Comparison of ENCODE assay signal across 17 cellular contexts in the genomic region with DNA sequence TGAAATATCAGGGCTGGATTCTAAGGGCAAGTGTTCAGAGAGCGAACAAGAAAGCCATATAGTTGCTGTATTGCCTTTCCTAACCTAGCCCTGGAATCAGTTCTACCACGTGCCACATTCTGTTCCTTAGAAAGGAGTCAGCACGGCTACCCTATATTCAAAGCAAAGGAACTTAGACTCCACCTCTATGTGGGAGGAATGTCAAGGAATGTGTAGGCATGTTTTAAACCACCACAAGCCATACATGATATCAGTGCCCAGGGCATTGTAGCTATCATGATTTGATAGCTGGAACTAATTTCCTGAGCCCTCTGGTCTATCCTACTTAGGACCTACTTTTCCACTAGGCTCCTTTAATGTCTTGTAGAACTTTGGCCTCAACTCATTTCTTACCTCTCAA. TPM values are rescaled to one million over a fixed set of nuclear protein-coding genes. Genes with fewer than 3 reads are reported as not detected.
DNase-seq lines count a peak whose midpoint lies in the region; ATAC-seq, FAIRE-seq and TF ChIP-seq lines count a peak whose summit lies in the region.
"Had no signal": no experiment of that assay in that cellular context is flagged by ENCODE, and none has a peak within 500 bp of the region (broad histone marks: within the 10 kb centered on the region; RNA-seq: fewer than 3 reads in every experiment).

No MANE protein-coding gene starts in this region.

- no peak for TF ChIP-seq RAD21 in HepG2 (CRISPR knock-in tag; IDR thresholded peaks at IDR 0.05)

- peaks cover 15% of the 10 kb centered on the region for H3F3A ChIP-seq in smooth muscle cell (ENCODE audit: low read depth)

- H3K4me1 Mint-ChIP-seq in CD8-positive, alpha-beta memory T cell, result peaks cover 37 to 47% (median 43%) of the 10 kb centered on the region in 3 donors
- H3K4me1 Mint-ChIP-seq in activated CD4-positive, alpha-beta memory T cell treated with anti-CD3 and anti-CD28 coated beads, Interleukin-2, amount 10 ng/mL, durations not matched to agents 7 days and 5 days, result peaks cover 45% of the 10 kb centered on the region
- H3K4me1 Mint-ChIP-seq in mesothelial cell of epicardium, result peaks cover 28% of the 10 kb centered on the region

- CTCF ChIA-PET in CD8-positive, alpha-beta memory T cell (lab: Charles Lee), result interaction anchor here (1.2 to 1.4 kb wide), 2 partner anchors 39 to 170 kb away, joined by 3 to 5 read pairs; a partner anchor contains a TSS
- CTCF ChIA-PET in activated CD4-positive, alpha-beta memory T cell treated with anti-CD3 and anti-CD28 coated beads, Interleukin-2, amount 10 ng/mL, durations not matched to agents 7 days and 5 days (lab: Charles Lee), result no interaction called here
- CTCF ChIA-PET in HepG2 (lab: Yijun Ruan, JAX; ENCODE audit: low intra/inter-chr PET ratio, low total read pairs), result no interaction called here

- intact Hi-C loops in HepG2 (cut with micrococcal nuclease; ENCODE audit: unreplicated experiment), result no loop called here

- H3K27me3 ChIP-seq in BLaER1 (no peaks in the 10 kb centered on the region), smooth muscle cell (ENCODE audit: low read depth) (no peaks in the 10 kb centered on the region), HepG2 (ENCODE audit: control insufficient read depth in 1 of 2, insufficient read depth in 2 of 2, low read length in 2 of 2) (no peaks in the 10 kb centered on the region; a peak in 1 of 5 replicates)
- H3K27me3 ChIP-seq in CD8-positive, alpha-beta memory T cell (ENCODE audit: insufficient read depth, low read length, poor library complexity, severe bottlenecking), result no peaks in the 10 kb centered on the region
- H3K27me3 ChIP-seq: foreskin keratinocyte had no signal

- no peak for ATAC-seq in HepG2
- ATAC-seq: foreskin keratinocyte had no signal

- DNase-seq in CD8-positive, alpha-beta memory T cell, result no peak
- no peak for DNase-seq in activated CD4-positive, alpha-beta memory T cell treated with anti-CD3 and anti-CD28 coated beads, Interleukin-2, amount 10 ng/mL, durations not matched to agents 7 days and 5 days
- DNase-seq in mesothelial cell of epicardium (ENCODE audit: low spot score in 2 of 2, unreplicated experiment in 2 of 2), result no peak
- DNase-seq in mucosa of gallbladder (ENCODE audit: low spot score), result no peak
- DNase-seq in iPS-NIHi11 (ENCODE audit: low spot score), result no peak
- no peak for DNase-seq in smooth muscle cell (lab: John Stamatoyannopoulos, UW; ENCODE audit: unreplicated experiment)
- DNase-seq in HepG2 (ENCODE audit: low spot score), result no peak
- DNase-seq: activated CD4-positive, alpha-beta T cell treated with anti-CD3 and anti-CD28 coated beads, Interleukin-2, amount 50 U/mL, for 4 hours; AML-193; central memory CD4-positive, alpha-beta T cell; foreskin keratinocyte; NCI-H2107; nucleus accumbens; RPMI8226 had no signal

- TF ChIP-seq POLR2A in HepG2 (IDR thresholded peaks at IDR 0.05; ENCODE audit: insufficient read depth in 1 of 2, low read depth in 2 of 2, low read length in 2 of 2), result no peak

- H2AFZ ChIP-seq in smooth muscle cell (ENCODE audit: low read depth) (no peak overlapping the region), HepG2 (ENCODE audit: low read length) (no peak overlapping the region)

- peaks cover 56% of the 10 kb centered on the region for H3K4me1 ChIP-seq in BLaER1
- peaks cover 42% of the 10 kb centered on the region for H3K4me1 ChIP-seq in CD8-positive, alpha-beta memory T cell (ENCODE audit: insufficient read depth, low read length)
- H3K4me1 ChIP-seq in smooth muscle cell (ENCODE audit: low read depth), result peaks cover 26% of the 10 kb centered on the region
- peaks cover 30% of the 10 kb centered on the region for H3K4me1 ChIP-seq in HepG2 (ENCODE audit: insufficient read depth, low read length)

- peaks cover 0 to 25% (median 0%) of the 10 kb centered on the region in 3 donors for H3K36me3 Mint-ChIP-seq in CD8-positive, alpha-beta memory T cell
- H3K36me3 Mint-ChIP-seq in activated CD4-positive, alpha-beta memory T cell treated with anti-CD3 and anti-CD28 coated beads, Interleukin-2, amount 10 ng/mL, durations not matched to agents 7 days and 5 days (ENCODE audit: low read depth), result peaks cover 18% of the 10 kb centered on the region
- peaks cover 1% of the 10 kb centered on the region for H3K36me3 Mint-ChIP-seq in mesothelial cell of epicardium

- no peak overlapping the region for H3K9ac ChIP-seq in BLaER1
- H3K9ac ChIP-seq in smooth muscle cell (ENCODE audit: low read depth), result no peak overlapping the region
- no peak overlapping the region for H3K9ac ChIP-seq in HepG2 (ENCODE audit: insufficient read depth, low read depth, low read length)

- H3K9me3 ChIP-seq in BLaER1 (no peaks in the 10 kb centered on the region), smooth muscle cell (replicated peaks; ENCODE audit: low read depth) (no peaks in the 10 kb centered on the region), HepG2 (ENCODE audit: low read length) (no peaks in the 10 kb centered on the region)
- no peaks in the 10 kb centered on the region for H3K9me3 ChIP-seq in CD8-positive, alpha-beta memory T cell (ENCODE audit: low read length)

- POLR2A ChIA-PET in CD8-positive, alpha-beta memory T cell (lab: Charles Lee), result no interaction called here
- POLR2A ChIA-PET in activated CD4-positive, alpha-beta memory T cell treated with anti-CD3 and anti-CD28 coated beads, Interleukin-2, amount 10 ng/mL, durations not matched to agents 7 days and 5 days (lab: Charles Lee), result interaction anchor here (1.1 kb wide), 1 partner anchor 202 kb away, joined by 3 read pairs; no protein-coding TSS in a partner anchor
- POLR2A ChIA-PET in HepG2 (lab: Yijun Ruan, JAX), result no interaction called here

- peaks cover 22% of the 10 kb centered on the region for H4K20me1 ChIP-seq in BLaER1
- no peaks in the 10 kb centered on the region for H4K20me1 ChIP-seq in smooth muscle cell (ENCODE audit: low read depth)
- H4K20me1 ChIP-seq in HepG2 (ENCODE audit: insufficient read depth, low read length), result no peaks in the 10 kb centered on the region

- peaks cover 22% of the 10 kb centered on the region for H3K79me2 ChIP-seq in smooth muscle cell (ENCODE audit: low read depth)
- H3K79me2 ChIP-seq in HepG2 (ENCODE audit: insufficient read depth, low read length), result peaks cover 29% of the 10 kb centered on the region

- BruUV-seq in HepG2 (replicated peaks; lab: Mats Ljungman, UMichigan), result no TSS peak

- 86% methylated on average over 3 of the region's 3 CpGs for WGBS in smooth muscle cell (ENCODE audit: low lambda C conversion rate)
- 100% methylated on average over 3 of the region's 3 CpGs for WGBS in HepG2 (ENCODE audit: low lambda C conversion rate)

- no peak for FAIRE-seq in HepG2 (lab: Jason Lieb, UNC)
- FAIRE-seq: H54 had no signal

- H3K27ac ChIP-seq in BLaER1, result peak overlapping the region; percentile 98; the same call in 1 of the 2 replicates
- H3K27ac ChIP-seq in CD8-positive, alpha-beta memory T cell (ENCODE audit: low read depth, low read length), result no peak overlapping the region
- H3K27ac ChIP-seq in smooth muscle cell (ENCODE audit: low read depth), result no peak overlapping the region
- H3K27ac ChIP-seq in HepG2 (ENCODE audit: extremely low read length, insufficient read depth, low read length), result no peak overlapping the region
- H3K27ac ChIP-seq: foreskin keratinocyte had no signal

- H3K27me3 Mint-ChIP-seq in CD8-positive, alpha-beta memory T cell, result peaks cover 0 to 4% of the 10 kb centered on the region in 2 donors
- no peaks in the 10 kb centered on the region for H3K27me3 Mint-ChIP-seq in activated CD4-positive, alpha-beta memory T cell treated with anti-CD3 and anti-CD28 coated beads, Interleukin-2, amount 10 ng/mL, durations not matched to agents 7 days and 5 days
- no peaks in the 10 kb centered on the region for H3K27me3 Mint-ChIP-seq in mesothelial cell of epicardium (ENCODE audit: low read depth)

- H3K36me3 ChIP-seq in BLaER1 (peaks cover 13% of the 10 kb centered on the region), smooth muscle cell (ENCODE audit: low read depth) (no peaks in the 10 kb centered on the region), HepG2 (replicated peaks in 1 of 2; ENCODE audit: control insufficient read depth in 1 of 2, insufficient read depth in 2 of 2, low read length in 2 of 2) (peaks cover 0 to 3% of the 10 kb centered on the region in 2 experiments; a peak in 2 of 5 replicates)
- H3K36me3 ChIP-seq in CD8-positive, alpha-beta memory T cell (ENCODE audit: insufficient read depth, low read length), result no peaks in the 10 kb centered on the region

- H3K9me3 Mint-ChIP-seq in CD8-positive, alpha-beta memory T cell, result no peaks in the 10 kb centered on the region
- no peaks in the 10 kb centered on the region for H3K9me3 Mint-ChIP-seq in activated CD4-positive, alpha-beta memory T cell treated with anti-CD3 and anti-CD28 coated beads, Interleukin-2, amount 10 ng/mL, durations not matched to agents 7 days and 5 days
- H3K9me3 Mint-ChIP-seq in mesothelial cell of epicardium, result no peaks in the 10 kb centered on the region

- in situ Hi-C loops in HepG2 (cut with HindIII; ENCODE audit: extremely low pct_ligation_motif_present, low pct_unique_long_range_greater_than_20kb), result no loop called here

- TF ChIP-seq CTCF in mesothelial cell of epicardium (IDR thresholded peaks at IDR 0.05; ENCODE audit: unreplicated experiment), result no peak
- TF ChIP-seq CTCF in smooth muscle cell (IDR thresholded peaks at IDR 0.05; ENCODE audit: borderline replicate concordance, insufficient read depth, poor library complexity, severe bottlenecking), result no peak
- no peak for TF ChIP-seq CTCF in HepG2 (CRISPR knock-in tag; IDR thresholded peaks at IDR 0.05)

- peak overlapping the region in 6 of 8 donors; percentile 43 to 95 (median 70) for H3K27ac Mint-ChIP-seq in CD8-positive, alpha-beta memory T cell
- H3K27ac Mint-ChIP-seq in activated CD4-positive, alpha-beta memory T cell treated with anti-CD3 and anti-CD28 coated beads, Interleukin-2, amount 10 ng/mL, durations not matched to agents 7 days and 5 days, result peak overlapping the region; percentile 61
- H3K27ac Mint-ChIP-seq in mesothelial cell of epicardium, result peak overlapping the region; percentile 43

- peak overlapping the region; percentile 88; the same call in 1 of the 2 replicates for H3K4me2 ChIP-seq in BLaER1
- H3K4me2 ChIP-seq in smooth muscle cell, result no peak overlapping the region
- no peak overlapping the region for H3K4me2 ChIP-seq in HepG2 (ENCODE audit: low read depth, low read length)

- TF ChIP-seq EP300 in HepG2 (IDR thresholded peaks at IDR 0.05; ENCODE audit: low read depth in 2 of 2, low read length in 2 of 2), result no peak
- no peak for TF ChIP-seq EP300 in HepG2 (CRISPR knock-in tag; IDR thresholded peaks at IDR 0.05; ENCODE audit: borderline replicate concordance)

- H3K4me3 ChIP-seq in BLaER1 (no peak overlapping the region), smooth muscle cell (no peak overlapping the region), HepG2 (replicated peaks in 1 of 3; ENCODE audit: insufficient read depth in 1 of 3, low read depth in 2 of 3, low read length in 3 of 3) (no peak overlapping the region)
- H3K4me3 ChIP-seq in CD8-positive, alpha-beta memory T cell (ENCODE audit: low read length), result no peak overlapping the region
- H3K4me3 ChIP-seq: lung had no signal

- peak overlapping the region in 2 of 7 donors; percentile 55 to 76 for H3K4me3 Mint-ChIP-seq in CD8-positive, alpha-beta memory T cell
- H3K4me3 Mint-ChIP-seq in activated CD4-positive, alpha-beta memory T cell treated with anti-CD3 and anti-CD28 coated beads, Interleukin-2, amount 10 ng/mL, durations not matched to agents 7 days and 5 days, result peak overlapping the region; percentile 27
- no peak overlapping the region for H3K4me3 Mint-ChIP-seq in mesothelial cell of epicardium

RNA-seq across cellular contexts. Expression of a gene that starts 2.5 kb away (rescaled TPM):
- 10 to 100 TPM; 52.1 to 53.5 TPM for total RNA-seq in CD8-positive, alpha-beta memory T cell
- polyA plus RNA-seq in CD8-positive, alpha-beta memory T cell, result 14.0 TPM
- total RNA-seq in activated CD4-positive, alpha-beta memory T cell treated with anti-CD3 and anti-CD28 coated beads, Interleukin-2, amount 10 ng/mL, durations not matched to agents 7 days and 5 days, result 10 to 100 TPM; 35.6 to 37.8 TPM
- 41.0 to 44.4 TPM (median 44.1 TPM) in 3 replicates for total RNA-seq in mesothelial cell of epicardium
- 24.5 TPM for total RNA-seq in mucosa of gallbladder
- 9.1 and 11.6 TPM in 2 replicates for total RNA-seq in smooth muscle cell
- polyA plus RNA-seq in smooth muscle cell, result 15.5 and 17.2 TPM in 2 replicates
- 12.3 and 14.0 TPM in 2 replicates for total RNA-seq in HepG2 (2016; rRNA removed; fragmentation: Illumina TruSeq; extraction: Trizol)
- total RNA-seq in HepG2 (2016; cell fraction: cytosol; rRNA removed; fragmentation: Illumina TruSeq; extraction: Trizol; ENCODE audit: low read depth), result 7.3 TPM in 2 replicates
- 9.2 and 11.4 TPM in 2 replicates for total RNA-seq in HepG2 (2016; cell fraction: insoluble cytoplasmic fraction; rRNA removed; fragmentation: Illumina TruSeq; extraction: Trizol)
- total RNA-seq in HepG2 (2016; cell fraction: membrane; rRNA removed; fragmentation: Illumina TruSeq; extraction: Trizol), result 8.2 and 8.4 TPM in 2 replicates
- 14.1 and 16.0 TPM in 2 replicates for total RNA-seq in HepG2 (2016; cell fraction: nucleus; rRNA removed; fragmentation: Illumina TruSeq; extraction: Trizol)
- polyA plus RNA-seq in HepG2 (2011; rRNA removed), result 11.9 and 15.1 TPM in 2 replicates
- 9.5 and 9.7 TPM in 2 replicates for polyA plus RNA-seq in HepG2 (2011; cell fraction: cytosol; rRNA removed)
- 18.6 and 26.1 TPM in 2 replicates for polyA plus RNA-seq in HepG2 (2011; cell fraction: nucleus; rRNA removed)
- 13.8 and 16.8 TPM in 2 replicates for polyA plus RNA-seq in HepG2 (2012)
- 2.1 and 2.2 TPM in 2 replicates for polyA plus RNA-seq in HepG2 (2016; cell fraction: cytosol; fragmentation: Illumina TruSeq; extraction: Trizol; ENCODE audit: low read depth)
- 14.9 and 16.1 TPM in 2 replicates for polyA plus RNA-seq in HepG2 (2016; cell fraction: insoluble cytoplasmic fraction; fragmentation: Illumina TruSeq; extraction: Trizol; ENCODE audit: low read depth)
- polyA plus RNA-seq in HepG2 (2016; cell fraction: membrane; fragmentation: Illumina TruSeq; extraction: Trizol; ENCODE audit: low read depth), result 4.8 and 5.1 TPM in 2 replicates
- 39.1 and 47.3 TPM in 2 replicates for polyA plus RNA-seq in HepG2 (2016; cell fraction: nucleus; fragmentation: Illumina TruSeq; extraction: Trizol; ENCODE audit: insufficient read depth, low read depth)
- polyA minus RNA-seq in HepG2 (2011; rRNA and poly(A)+ RNA removed; ENCODE audit: low replicate concordance), result 22.1 and 23.5 TPM in 2 replicates
- polyA minus RNA-seq in HepG2 (2011; cell fraction: cytosol; rRNA and poly(A)+ RNA removed), result 10.5 and 14.5 TPM in 2 replicates
- polyA minus RNA-seq in HepG2 (2011; cell fraction: nucleus; rRNA and poly(A)+ RNA removed), result 26.1 and 28.6 TPM in 2 replicates

RNA-seq across cellular contexts. Expression of a gene that starts 4.2 kb away (rescaled TPM):
- 100 to 1,000 TPM; 119 to 129 TPM for total RNA-seq in CD8-positive, alpha-beta memory T cell
- 34.8 TPM for polyA plus RNA-seq in CD8-positive, alpha-beta memory T cell
- total RNA-seq in activated CD4-positive, alpha-beta memory T cell treated with anti-CD3 and anti-CD28 coated beads, Interleukin-2, amount 10 ng/mL, durations not matched to agents 7 days and 5 days, result 100 to 1,000 TPM; 140 to 145 TPM
- total RNA-seq in mesothelial cell of epicardium, result 38.7 to 46.1 TPM (median 45.7 TPM) in 3 replicates
- total RNA-seq in mucosa of gallbladder, result 74.5 TPM
- 8.3 and 26.9 TPM in 2 replicates for total RNA-seq in smooth muscle cell
- 8.7 and 13.7 TPM in 2 replicates for polyA plus RNA-seq in smooth muscle cell
- 6.2 and 20.5 TPM in 2 replicates for total RNA-seq in HepG2 (2016; rRNA removed; fragmentation: Illumina TruSeq; extraction: Trizol)
- 12.0 and 12.8 TPM in 2 replicates for total RNA-seq in HepG2 (2016; cell fraction: cytosol; rRNA removed; fragmentation: Illumina TruSeq; extraction: Trizol; ENCODE audit: low read depth)
- 5.1 and 23.0 TPM in 2 replicates for total RNA-seq in HepG2 (2016; cell fraction: insoluble cytoplasmic fraction; rRNA removed; fragmentation: Illumina TruSeq; extraction: Trizol)
- 9.4 and 10.5 TPM in 2 replicates for total RNA-seq in HepG2 (2016; cell fraction: membrane; rRNA removed; fragmentation: Illumina TruSeq; extraction: Trizol)
- total RNA-seq in HepG2 (2016; cell fraction: nucleus; rRNA removed; fragmentation: Illumina TruSeq; extraction: Trizol), result 29.9 and 34.8 TPM in 2 replicates
- polyA plus RNA-seq in HepG2 (2011; rRNA removed), result 40.1 and 47.1 TPM in 2 replicates
- polyA plus RNA-seq in HepG2 (2011; cell fraction: cytosol; rRNA removed), result 10.2 and 16.0 TPM in 2 replicates
- 348 and 418 TPM in 2 replicates for polyA plus RNA-seq in HepG2 (2011; cell fraction: nucleus; rRNA removed)
- polyA plus RNA-seq in HepG2 (2012), result 24.6 and 25.8 TPM in 2 replicates
- polyA plus RNA-seq in HepG2 (2016; cell fraction: cytosol; fragmentation: Illumina TruSeq; extraction: Trizol; ENCODE audit: low read depth), result 1.7 and 2.7 TPM in 2 replicates
- 4.5 and 5.0 TPM in 2 replicates for polyA plus RNA-seq in HepG2 (2016; cell fraction: insoluble cytoplasmic fraction; fragmentation: Illumina TruSeq; extraction: Trizol; ENCODE audit: low read depth)
- 3.1 and 3.2 TPM in 2 replicates for polyA plus RNA-seq in HepG2 (2016; cell fraction: membrane; fragmentation: Illumina TruSeq; extraction: Trizol; ENCODE audit: low read depth)
- polyA plus RNA-seq in HepG2 (2016; cell fraction: nucleus; fragmentation: Illumina TruSeq; extraction: Trizol; ENCODE audit: insufficient read depth, low read depth), result 84.2 and 91.0 TPM in 2 replicates
- 27.1 and 44.8 TPM in 2 replicates for polyA minus RNA-seq in HepG2 (2011; rRNA and poly(A)+ RNA removed; ENCODE audit: low replicate concordance)
- 6.7 and 7.4 TPM in 2 replicates for polyA minus RNA-seq in HepG2 (2011; cell fraction: cytosol; rRNA and poly(A)+ RNA removed)
- polyA minus RNA-seq in HepG2 (2011; cell fraction: nucleus; rRNA and poly(A)+ RNA removed), result 93.3 and 102 TPM in 2 replicates
